ENCODE assay signal across 1 cellular context in the genomic region with DNA sequence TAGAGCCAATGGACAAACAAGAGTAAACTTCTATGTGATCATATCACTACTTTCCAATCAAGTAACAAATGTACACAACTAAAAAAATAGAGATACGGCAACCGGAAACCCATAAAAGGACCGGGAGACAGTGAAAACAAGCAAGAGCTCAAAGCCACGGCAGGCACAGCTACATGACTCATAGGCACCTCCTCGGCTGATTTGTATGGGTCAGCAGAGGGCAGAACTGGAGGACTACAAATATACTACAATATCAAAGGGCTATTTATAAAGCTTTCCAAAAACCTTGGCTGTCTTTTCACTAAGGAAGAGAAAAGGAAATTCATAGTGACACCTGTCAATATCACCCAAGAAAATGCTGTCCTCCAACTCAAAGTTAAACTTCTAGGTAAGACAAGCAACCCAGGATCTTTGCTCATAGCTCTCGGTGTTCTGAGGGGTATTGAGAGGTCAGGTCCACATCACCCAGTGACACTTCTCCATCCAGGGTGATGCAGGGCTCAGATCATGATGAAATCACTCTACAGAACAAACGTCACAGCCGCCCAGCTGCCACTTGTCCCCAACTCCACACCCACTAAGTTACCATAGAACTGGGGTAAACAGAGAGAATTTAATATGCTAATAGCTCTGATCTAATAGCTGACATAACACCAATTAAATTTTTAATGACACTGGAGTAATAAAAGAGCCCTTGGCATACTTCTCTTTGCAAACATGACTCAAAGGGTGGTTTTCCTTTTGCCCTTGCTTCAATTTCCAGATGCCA.
TF ChIP-seq lines count a peak whose summit lies in the region.

No MANE protein-coding gene starts in this region.

TF ChIP-seq in K562, 482 proteins besides CTCF, POLR2A, EP300 and RAD21 (continued from another document and continues in another):
- TF ChIP-seq ZNF274 (IDR thresholded peaks at IDR 0.05; ENCODE audit: borderline replicate concordance, low read depth, low read length) = no peak
- TF ChIP-seq, protein P1, sequence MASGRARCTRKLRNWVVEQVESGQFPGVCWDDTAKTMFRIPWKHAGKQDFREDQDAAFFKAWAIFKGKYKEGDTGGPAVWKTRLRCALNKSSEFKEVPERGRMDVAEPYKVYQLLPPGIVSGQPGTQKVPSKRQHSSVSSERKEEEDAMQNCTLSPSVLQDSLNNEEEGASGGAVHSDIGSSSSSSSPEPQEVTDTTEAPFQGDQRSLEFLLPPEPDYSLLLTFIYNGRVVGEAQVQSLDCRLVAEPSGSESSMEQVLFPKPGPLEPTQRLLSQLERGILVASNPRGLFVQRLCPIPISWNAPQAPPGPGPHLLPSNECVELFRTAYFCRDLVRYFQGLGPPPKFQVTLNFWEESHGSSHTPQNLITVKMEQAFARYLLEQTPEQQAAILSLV (tag; IDR thresholded peaks at IDR 0.05) = no peak
- no peak for TF ChIP-seq ATF1 (CRISPR knock-in tag; IDR thresholded peaks at IDR 0.05)
- peak; percentile 76 for TF ChIP-seq ATF1 (tag; IDR thresholded peaks at IDR 0.05)
- no peak; the same call in 1 of the 2 replicates for TF ChIP-seq TRIM28 (IDR thresholded peaks at IDR 0.05)
- no peak for TF ChIP-seq CCNT2 (IDR thresholded peaks at IDR 0.05; ENCODE audit: borderline replicate concordance, extremely low read depth, insufficient read length, low read depth, low read length)
- TF ChIP-seq ZNF239 (CRISPR knock-in tag; IDR thresholded peaks at IDR 0.05) = no peak
- no peak for TF ChIP-seq PHTF2 (CRISPR knock-in tag; IDR thresholded peaks at IDR 0.05)
- no peak for TF ChIP-seq CBX8 (IDR thresholded peaks at IDR 0.05; ENCODE audit: borderline replicate concordance, extremely low read depth, low read depth, low read length, poor library complexity, severe bottlenecking)
- TF ChIP-seq DMBX1 (CRISPR knock-in tag; IDR thresholded peaks at IDR 0.05; ENCODE audit: borderline replicate concordance) = no peak
- no peak for TF ChIP-seq KLF10 (CRISPR knock-in tag; IDR thresholded peaks at IDR 0.05)
- TF ChIP-seq FOXJ2 (tag; IDR thresholded peaks at IDR 0.05) = 0 out of 2 replicates have a peak, but pooled peaks have one; percentile 69
- no peak for TF ChIP-seq ZNF146 (CRISPR knock-in tag; IDR thresholded peaks at IDR 0.05; ENCODE audit: unreplicated experiment)
- TF ChIP-seq, protein P2, sequence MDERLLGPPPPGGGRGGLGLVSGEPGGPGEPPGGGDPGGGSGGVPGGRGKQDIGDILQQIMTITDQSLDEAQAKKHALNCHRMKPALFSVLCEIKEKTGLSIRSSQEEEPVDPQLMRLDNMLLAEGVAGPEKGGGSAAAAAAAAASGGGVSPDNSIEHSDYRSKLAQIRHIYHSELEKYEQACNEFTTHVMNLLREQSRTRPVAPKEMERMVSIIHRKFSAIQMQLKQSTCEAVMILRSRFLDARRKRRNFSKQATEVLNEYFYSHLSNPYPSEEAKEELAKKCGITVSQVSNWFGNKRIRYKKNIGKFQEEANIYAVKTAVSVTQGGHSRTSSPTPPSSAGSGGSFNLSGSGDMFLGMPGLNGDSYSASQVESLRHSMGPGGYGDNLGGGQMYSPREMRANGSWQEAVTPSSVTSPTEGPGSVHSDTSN (CRISPR knock-in tag; IDR thresholded peaks at IDR 0.05; ENCODE audit: low read depth) = no peak
- TF ChIP-seq, protein P2 (tag; conservative IDR thresholded peaks at IDR 0.05; ENCODE audit: low read depth) = no peak
- TF ChIP-seq, protein P3, sequence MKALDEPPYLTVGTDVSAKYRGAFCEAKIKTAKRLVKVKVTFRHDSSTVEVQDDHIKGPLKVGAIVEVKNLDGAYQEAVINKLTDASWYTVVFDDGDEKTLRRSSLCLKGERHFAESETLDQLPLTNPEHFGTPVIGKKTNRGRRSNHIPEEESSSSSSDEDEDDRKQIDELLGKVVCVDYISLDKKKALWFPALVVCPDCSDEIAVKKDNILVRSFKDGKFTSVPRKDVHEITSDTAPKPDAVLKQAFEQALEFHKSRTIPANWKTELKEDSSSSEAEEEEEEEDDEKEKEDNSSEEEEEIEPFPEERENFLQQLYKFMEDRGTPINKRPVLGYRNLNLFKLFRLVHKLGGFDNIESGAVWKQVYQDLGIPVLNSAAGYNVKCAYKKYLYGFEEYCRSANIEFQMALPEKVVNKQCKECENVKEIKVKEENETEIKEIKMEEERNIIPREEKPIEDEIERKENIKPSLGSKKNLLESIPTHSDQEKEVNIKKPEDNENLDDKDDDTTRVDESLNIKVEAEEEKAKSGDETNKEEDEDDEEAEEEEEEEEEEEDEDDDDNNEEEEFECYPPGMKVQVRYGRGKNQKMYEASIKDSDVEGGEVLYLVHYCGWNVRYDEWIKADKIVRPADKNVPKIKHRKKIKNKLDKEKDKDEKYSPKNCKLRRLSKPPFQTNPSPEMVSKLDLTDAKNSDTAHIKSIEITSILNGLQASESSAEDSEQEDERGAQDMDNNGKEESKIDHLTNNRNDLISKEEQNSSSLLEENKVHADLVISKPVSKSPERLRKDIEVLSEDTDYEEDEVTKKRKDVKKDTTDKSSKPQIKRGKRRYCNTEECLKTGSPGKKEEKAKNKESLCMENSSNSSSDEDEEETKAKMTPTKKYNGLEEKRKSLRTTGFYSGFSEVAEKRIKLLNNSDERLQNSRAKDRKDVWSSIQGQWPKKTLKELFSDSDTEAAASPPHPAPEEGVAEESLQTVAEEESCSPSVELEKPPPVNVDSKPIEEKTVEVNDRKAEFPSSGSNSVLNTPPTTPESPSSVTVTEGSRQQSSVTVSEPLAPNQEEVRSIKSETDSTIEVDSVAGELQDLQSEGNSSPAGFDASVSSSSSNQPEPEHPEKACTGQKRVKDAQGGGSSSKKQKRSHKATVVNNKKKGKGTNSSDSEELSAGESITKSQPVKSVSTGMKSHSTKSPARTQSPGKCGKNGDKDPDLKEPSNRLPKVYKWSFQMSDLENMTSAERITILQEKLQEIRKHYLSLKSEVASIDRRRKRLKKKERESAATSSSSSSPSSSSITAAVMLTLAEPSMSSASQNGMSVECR (CRISPR knock-in tag; IDR thresholded peaks at IDR 0.05) = no peak
- TF ChIP-seq ZNF282 (CRISPR knock-in tag; IDR thresholded peaks at IDR 0.05) = no peak
- TF ChIP-seq TBL1XR1 (IDR thresholded peaks at IDR 0.05; ENCODE audit: low read length in 2 of 2) = 0 out of 4 replicates have a peak, but pooled peaks of 1 of the 2 experiments have one; percentile 19
- no peak for TF ChIP-seq ZFP30 (CRISPR knock-in tag; IDR thresholded peaks at IDR 0.05; ENCODE audit: borderline replicate concordance)
- 0 out of 2 replicates have a peak, but pooled peaks have one; percentile 41 for TF ChIP-seq TARDBP (IDR thresholded peaks at IDR 0.05)
- no peak for TF ChIP-seq SIN3B (IDR thresholded peaks at IDR 0.05; ENCODE audit: low read depth)
- TF ChIP-seq ETV5 (CRISPR knock-in tag; IDR thresholded peaks at IDR 0.05; ENCODE audit: low read depth) = no peak
- TF ChIP-seq ZNF197 (CRISPR knock-in tag; IDR thresholded peaks at IDR 0.05; ENCODE audit: low read depth) = no peak
- TF ChIP-seq, protein P4, sequence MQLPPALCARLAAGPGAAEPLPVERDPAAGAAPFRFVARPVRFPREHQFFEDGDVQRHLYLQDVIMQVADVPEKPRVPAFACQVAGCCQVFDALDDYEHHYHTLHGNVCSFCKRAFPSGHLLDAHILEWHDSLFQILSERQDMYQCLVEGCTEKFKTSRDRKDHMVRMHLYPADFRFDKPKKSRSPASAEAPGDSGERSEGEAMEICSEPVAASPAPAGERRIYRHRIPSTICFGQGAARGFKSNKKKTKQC (CRISPR knock-in tag; IDR thresholded peaks at IDR 0.05) = no peak
- no peak for TF ChIP-seq ZC3H11A (IDR thresholded peaks at IDR 0.05; ENCODE audit: low read depth, low read length)
- TF ChIP-seq, protein P5, sequence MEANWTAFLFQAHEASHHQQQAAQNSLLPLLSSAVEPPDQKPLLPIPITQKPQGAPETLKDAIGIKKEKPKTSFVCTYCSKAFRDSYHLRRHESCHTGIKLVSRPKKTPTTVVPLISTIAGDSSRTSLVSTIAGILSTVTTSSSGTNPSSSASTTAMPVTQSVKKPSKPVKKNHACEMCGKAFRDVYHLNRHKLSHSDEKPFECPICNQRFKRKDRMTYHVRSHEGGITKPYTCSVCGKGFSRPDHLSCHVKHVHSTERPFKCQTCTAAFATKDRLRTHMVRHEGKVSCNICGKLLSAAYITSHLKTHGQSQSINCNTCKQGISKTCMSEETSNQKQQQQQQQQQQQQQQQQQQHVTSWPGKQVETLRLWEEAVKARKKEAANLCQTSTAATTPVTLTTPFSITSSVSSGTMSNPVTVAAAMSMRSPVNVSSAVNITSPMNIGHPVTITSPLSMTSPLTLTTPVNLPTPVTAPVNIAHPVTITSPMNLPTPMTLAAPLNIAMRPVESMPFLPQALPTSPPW (CRISPR knock-in tag; IDR thresholded peaks at IDR 0.05) = no peak
- TF ChIP-seq ZNF561 (CRISPR knock-in tag; conservative IDR thresholded peaks at IDR 0.05) = no peak
- TF ChIP-seq HEY1 (CRISPR knock-in tag; IDR thresholded peaks at IDR 0.05; ENCODE audit: borderline replicate concordance) = no peak
- TF ChIP-seq POLR2G (IDR thresholded peaks at IDR 0.05; ENCODE audit: low read depth, low read length) = no peak
- no peak for TF ChIP-seq SOX6 (IDR thresholded peaks at IDR 0.05)
- TF ChIP-seq, protein P6, sequence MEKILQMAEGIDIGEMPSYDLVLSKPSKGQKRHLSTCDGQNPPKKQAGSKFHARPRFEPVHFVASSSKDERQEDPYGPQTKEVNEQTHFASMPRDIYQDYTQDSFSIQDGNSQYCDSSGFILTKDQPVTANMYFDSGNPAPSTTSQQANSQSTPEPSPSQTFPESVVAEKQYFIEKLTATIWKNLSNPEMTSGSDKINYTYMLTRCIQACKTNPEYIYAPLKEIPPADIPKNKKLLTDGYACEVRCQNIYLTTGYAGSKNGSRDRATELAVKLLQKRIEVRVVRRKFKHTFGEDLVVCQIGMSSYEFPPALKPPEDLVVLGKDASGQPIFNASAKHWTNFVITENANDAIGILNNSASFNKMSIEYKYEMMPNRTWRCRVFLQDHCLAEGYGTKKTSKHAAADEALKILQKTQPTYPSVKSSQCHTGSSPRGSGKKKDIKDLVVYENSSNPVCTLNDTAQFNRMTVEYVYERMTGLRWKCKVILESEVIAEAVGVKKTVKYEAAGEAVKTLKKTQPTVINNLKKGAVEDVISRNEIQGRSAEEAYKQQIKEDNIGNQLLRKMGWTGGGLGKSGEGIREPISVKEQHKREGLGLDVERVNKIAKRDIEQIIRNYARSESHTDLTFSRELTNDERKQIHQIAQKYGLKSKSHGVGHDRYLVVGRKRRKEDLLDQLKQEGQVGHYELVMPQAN (IDR thresholded peaks at IDR 0.05; ENCODE audit: borderline replicate concordance) = no peak
- no peak for TF ChIP-seq STAT5A (IDR thresholded peaks at IDR 0.05; ENCODE audit: borderline replicate concordance, low read length)
- TF ChIP-seq SMARCA4 (IDR thresholded peaks at IDR 0.05) = peak; percentile 76; the same call in 1 of the 2 replicates
- TF ChIP-seq ZNF444 (CRISPR knock-in tag; IDR thresholded peaks at IDR 0.05) = no peak
- TF ChIP-seq, protein P7, sequence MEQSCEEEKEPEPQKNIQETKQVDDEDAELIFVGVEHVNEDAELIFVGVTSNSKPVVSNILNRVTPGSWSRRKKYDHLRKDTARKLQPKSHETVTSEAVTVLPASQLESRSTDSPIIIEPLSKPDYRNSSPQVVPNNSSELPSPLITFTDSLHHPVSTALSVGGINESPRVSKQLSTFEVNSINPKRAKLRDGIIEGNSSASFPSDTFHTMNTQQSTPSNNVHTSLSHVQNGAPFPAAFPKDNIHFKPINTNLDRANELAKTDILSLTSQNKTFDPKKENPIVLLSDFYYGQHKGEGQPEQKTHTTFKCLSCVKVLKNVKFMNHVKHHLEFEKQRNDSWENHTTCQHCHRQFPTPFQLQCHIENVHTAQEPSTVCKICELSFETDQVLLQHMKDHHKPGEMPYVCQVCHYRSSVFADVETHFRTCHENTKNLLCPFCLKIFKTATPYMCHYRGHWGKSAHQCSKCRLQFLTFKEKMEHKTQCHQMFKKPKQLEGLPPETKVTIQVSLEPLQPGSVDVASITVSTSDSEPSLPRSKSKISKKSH (CRISPR knock-in tag; IDR thresholded peaks at IDR 0.05) = no peak
- TF ChIP-seq GATA2 (CRISPR knock-in tag; IDR thresholded peaks at IDR 0.05) = no peak
- peak; percentile 4 for TF ChIP-seq DACH1 (IDR thresholded peaks at IDR 0.05; ENCODE audit: partially characterized antibody)
- TF ChIP-seq KDM4B (IDR thresholded peaks at IDR 0.05; ENCODE audit: borderline replicate concordance in 2 of 2, low read depth in 1 of 2) = no peak
- TF ChIP-seq, protein P8, sequence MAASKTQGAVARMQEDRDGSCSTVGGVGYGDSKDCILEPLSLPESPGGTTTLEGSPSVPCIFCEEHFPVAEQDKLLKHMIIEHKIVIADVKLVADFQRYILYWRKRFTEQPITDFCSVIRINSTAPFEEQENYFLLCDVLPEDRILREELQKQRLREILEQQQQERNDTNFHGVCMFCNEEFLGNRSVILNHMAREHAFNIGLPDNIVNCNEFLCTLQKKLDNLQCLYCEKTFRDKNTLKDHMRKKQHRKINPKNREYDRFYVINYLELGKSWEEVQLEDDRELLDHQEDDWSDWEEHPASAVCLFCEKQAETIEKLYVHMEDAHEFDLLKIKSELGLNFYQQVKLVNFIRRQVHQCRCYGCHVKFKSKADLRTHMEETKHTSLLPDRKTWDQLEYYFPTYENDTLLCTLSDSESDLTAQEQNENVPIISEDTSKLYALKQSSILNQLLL (CRISPR knock-in tag; IDR thresholded peaks at IDR 0.05; ENCODE audit: borderline replicate concordance) = no peak
- no peak for TF ChIP-seq CHCHD3 (CRISPR knock-in tag; IDR thresholded peaks at IDR 0.05)
- no peak for TF ChIP-seq ZNF696 (CRISPR knock-in tag; conservative IDR thresholded peaks at IDR 0.05)
- TF ChIP-seq RAD51 (IDR thresholded peaks at IDR 0.05; ENCODE audit: borderline replicate concordance, low read depth) = no peak
- no peak for TF ChIP-seq DIDO1 (tag; IDR thresholded peaks at IDR 0.05; ENCODE audit: low read depth)
- no peak for TF ChIP-seq PCBP2 (IDR thresholded peaks at IDR 0.05; ENCODE audit: low read depth, low read length, poor library complexity, severe bottlenecking)
- TF ChIP-seq, protein P9, sequence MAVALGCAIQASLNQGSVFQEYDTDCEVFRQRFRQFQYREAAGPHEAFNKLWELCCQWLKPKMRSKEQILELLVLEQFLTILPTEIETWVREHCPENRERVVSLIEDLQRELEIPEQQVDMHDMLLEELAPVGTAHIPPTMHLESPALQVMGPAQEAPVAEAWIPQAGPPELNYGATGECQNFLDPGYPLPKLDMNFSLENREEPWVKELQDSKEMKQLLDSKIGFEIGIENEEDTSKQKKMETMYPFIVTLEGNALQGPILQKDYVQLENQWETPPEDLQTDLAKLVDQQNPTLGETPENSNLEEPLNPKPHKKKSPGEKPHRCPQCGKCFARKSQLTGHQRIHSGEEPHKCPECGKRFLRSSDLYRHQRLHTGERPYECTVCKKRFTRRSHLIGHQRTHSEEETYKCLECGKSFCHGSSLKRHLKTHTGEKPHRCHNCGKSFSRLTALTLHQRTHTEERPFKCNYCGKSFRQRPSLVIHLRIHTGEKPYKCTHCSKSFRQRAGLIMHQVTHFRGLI (CRISPR knock-in tag; IDR thresholded peaks at IDR 0.05) = no peak
- no peak for TF ChIP-seq ZNF23 (CRISPR knock-in tag; IDR thresholded peaks at IDR 0.05)
- TF ChIP-seq ZNF316 (IDR thresholded peaks at IDR 0.05) = no peak
- peak; percentile 61; the same call in 1 of the 2 replicates for TF ChIP-seq LEF1 (IDR thresholded peaks at IDR 0.05)
- TF ChIP-seq CEBPB (tag; IDR thresholded peaks at IDR 0.05) = peak; percentile 50; the same call in 1 of the 2 replicates
